ENCODE assay signal across 1 cellular context in the genomic region with DNA sequence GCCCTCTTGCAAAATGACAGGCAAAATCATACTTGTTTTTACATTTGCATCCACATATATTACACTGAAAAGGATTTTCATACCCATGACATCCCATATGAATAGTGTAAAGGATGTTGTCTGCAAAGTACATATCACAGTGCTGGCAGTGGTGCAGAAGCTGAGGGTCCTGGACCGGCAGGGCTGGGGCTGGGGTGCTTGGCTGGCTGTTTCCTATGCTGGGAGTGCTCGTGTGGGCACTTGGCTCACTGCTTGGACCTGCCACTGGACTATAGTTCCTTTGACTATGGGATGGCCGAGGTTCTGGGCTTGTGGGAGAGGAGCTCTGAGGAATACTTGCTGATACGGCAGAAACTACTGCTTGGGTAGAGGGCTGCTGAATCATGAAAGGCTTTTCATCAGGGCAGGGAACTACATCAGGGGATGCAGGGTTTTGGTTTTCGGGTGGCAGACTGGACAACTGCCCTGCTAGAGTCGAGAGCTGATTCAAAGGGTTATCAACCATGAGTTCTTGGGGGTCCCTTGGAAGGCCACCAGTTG.
A peak's percentile ranks its signal among the peaks of the same experiment; 100 is the strongest.
TF ChIP-seq lines count a peak whose summit lies in the region.

No MANE protein-coding gene starts in this region.

TF ChIP-seq in K562, 482 proteins besides CTCF, POLR2A, EP300 and RAD21:
- TF ChIP-seq C11orf30 (IDR thresholded peaks at IDR 0.05; ENCODE audit: low read depth): peak; percentile 64
- TF ChIP-seq POLR2H (tag; IDR thresholded peaks at IDR 0.05; ENCODE audit: low read depth): no peak
- TF ChIP-seq, protein P1, sequence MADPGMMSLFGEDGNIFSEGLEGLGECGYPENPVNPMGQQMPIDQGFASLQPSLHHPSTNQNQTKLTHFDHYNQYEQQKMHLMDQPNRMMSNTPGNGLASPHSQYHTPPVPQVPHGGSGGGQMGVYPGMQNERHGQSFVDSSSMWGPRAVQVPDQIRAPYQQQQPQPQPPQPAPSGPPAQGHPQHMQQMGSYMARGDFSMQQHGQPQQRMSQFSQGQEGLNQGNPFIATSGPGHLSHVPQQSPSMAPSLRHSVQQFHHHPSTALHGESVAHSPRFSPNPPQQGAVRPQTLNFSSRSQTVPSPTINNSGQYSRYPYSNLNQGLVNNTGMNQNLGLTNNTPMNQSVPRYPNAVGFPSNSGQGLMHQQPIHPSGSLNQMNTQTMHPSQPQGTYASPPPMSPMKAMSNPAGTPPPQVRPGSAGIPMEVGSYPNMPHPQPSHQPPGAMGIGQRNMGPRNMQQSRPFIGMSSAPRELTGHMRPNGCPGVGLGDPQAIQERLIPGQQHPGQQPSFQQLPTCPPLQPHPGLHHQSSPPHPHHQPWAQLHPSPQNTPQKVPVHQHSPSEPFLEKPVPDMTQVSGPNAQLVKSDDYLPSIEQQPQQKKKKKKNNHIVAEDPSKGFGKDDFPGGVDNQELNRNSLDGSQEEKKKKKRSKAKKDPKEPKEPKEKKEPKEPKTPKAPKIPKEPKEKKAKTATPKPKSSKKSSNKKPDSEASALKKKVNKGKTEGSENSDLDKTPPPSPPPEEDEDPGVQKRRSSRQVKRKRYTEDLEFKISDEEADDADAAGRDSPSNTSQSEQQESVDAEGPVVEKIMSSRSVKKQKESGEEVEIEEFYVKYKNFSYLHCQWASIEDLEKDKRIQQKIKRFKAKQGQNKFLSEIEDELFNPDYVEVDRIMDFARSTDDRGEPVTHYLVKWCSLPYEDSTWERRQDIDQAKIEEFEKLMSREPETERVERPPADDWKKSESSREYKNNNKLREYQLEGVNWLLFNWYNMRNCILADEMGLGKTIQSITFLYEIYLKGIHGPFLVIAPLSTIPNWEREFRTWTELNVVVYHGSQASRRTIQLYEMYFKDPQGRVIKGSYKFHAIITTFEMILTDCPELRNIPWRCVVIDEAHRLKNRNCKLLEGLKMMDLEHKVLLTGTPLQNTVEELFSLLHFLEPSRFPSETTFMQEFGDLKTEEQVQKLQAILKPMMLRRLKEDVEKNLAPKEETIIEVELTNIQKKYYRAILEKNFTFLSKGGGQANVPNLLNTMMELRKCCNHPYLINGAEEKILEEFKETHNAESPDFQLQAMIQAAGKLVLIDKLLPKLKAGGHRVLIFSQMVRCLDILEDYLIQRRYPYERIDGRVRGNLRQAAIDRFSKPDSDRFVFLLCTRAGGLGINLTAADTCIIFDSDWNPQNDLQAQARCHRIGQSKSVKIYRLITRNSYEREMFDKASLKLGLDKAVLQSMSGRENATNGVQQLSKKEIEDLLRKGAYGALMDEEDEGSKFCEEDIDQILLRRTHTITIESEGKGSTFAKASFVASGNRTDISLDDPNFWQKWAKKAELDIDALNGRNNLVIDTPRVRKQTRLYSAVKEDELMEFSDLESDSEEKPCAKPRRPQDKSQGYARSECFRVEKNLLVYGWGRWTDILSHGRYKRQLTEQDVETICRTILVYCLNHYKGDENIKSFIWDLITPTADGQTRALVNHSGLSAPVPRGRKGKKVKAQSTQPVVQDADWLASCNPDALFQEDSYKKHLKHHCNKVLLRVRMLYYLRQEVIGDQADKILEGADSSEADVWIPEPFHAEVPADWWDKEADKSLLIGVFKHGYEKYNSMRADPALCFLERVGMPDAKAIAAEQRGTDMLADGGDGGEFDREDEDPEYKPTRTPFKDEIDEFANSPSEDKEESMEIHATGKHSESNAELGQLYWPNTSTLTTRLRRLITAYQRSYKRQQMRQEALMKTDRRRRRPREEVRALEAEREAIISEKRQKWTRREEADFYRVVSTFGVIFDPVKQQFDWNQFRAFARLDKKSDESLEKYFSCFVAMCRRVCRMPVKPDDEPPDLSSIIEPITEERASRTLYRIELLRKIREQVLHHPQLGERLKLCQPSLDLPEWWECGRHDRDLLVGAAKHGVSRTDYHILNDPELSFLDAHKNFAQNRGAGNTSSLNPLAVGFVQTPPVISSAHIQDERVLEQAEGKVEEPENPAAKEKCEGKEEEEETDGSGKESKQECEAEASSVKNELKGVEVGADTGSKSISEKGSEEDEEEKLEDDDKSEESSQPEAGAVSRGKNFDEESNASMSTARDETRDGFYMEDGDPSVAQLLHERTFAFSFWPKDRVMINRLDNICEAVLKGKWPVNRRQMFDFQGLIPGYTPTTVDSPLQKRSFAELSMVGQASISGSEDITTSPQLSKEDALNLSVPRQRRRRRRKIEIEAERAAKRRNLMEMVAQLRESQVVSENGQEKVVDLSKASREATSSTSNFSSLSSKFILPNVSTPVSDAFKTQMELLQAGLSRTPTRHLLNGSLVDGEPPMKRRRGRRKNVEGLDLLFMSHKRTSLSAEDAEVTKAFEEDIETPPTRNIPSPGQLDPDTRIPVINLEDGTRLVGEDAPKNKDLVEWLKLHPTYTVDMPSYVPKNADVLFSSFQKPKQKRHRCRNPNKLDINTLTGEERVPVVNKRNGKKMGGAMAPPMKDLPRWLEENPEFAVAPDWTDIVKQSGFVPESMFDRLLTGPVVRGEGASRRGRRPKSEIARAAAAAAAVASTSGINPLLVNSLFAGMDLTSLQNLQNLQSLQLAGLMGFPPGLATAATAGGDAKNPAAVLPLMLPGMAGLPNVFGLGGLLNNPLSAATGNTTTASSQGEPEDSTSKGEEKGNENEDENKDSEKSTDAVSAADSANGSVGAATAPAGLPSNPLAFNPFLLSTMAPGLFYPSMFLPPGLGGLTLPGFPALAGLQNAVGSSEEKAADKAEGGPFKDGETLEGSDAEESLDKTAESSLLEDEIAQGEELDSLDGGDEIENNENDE (IDR thresholded peaks at IDR 0.05; ENCODE audit: low read depth, low read length): no peak
- no peak for TF ChIP-seq EGR1 (conservative IDR thresholded peaks at IDR 0.05)
- TF ChIP-seq, protein P2, sequence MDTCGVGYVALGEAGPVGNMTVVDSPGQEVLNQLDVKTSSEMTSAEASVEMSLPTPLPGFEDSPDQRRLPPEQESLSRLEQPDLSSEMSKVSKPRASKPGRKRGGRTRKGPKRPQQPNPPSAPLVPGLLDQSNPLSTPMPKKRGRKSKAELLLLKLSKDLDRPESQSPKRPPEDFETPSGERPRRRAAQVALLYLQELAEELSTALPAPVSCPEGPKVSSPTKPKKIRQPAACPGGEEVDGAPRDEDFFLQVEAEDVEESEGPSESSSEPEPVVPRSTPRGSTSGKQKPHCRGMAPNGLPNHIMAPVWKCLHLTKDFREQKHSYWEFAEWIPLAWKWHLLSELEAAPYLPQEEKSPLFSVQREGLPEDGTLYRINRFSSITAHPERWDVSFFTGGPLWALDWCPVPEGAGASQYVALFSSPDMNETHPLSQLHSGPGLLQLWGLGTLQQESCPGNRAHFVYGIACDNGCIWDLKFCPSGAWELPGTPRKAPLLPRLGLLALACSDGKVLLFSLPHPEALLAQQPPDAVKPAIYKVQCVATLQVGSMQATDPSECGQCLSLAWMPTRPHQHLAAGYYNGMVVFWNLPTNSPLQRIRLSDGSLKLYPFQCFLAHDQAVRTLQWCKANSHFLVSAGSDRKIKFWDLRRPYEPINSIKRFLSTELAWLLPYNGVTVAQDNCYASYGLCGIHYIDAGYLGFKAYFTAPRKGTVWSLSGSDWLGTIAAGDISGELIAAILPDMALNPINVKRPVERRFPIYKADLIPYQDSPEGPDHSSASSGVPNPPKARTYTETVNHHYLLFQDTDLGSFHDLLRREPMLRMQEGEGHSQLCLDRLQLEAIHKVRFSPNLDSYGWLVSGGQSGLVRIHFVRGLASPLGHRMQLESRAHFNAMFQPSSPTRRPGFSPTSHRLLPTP (IDR thresholded peaks at IDR 0.05; ENCODE audit: borderline replicate concordance, extremely low read depth, insufficient read length): no peak
- no peak for TF ChIP-seq TAL1 (IDR thresholded peaks at IDR 0.05)
- no peak for TF ChIP-seq CXXC5 (CRISPR knock-in tag; IDR thresholded peaks at IDR 0.05)
- peak; percentile 33; the same call in 1 of the 2 replicates for TF ChIP-seq MAFF (IDR thresholded peaks at IDR 0.05; ENCODE audit: low read length)
- TF ChIP-seq XRCC5 (IDR thresholded peaks at IDR 0.05; ENCODE audit: low read depth, low read length): no peak
- TF ChIP-seq, protein P3, sequence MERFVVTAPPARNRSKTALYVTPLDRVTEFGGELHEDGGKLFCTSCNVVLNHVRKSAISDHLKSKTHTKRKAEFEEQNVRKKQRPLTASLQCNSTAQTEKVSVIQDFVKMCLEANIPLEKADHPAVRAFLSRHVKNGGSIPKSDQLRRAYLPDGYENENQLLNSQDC (CRISPR knock-in tag; IDR thresholded peaks at IDR 0.05): no peak
- TF ChIP-seq ZNF282 (CRISPR knock-in tag; IDR thresholded peaks at IDR 0.05): no peak
- no peak for TF ChIP-seq SMAD4 (CRISPR knock-in tag; conservative IDR thresholded peaks at IDR 0.05)
- peak; percentile 44; the same call in 1 of the 2 replicates for TF ChIP-seq MAFK (IDR thresholded peaks at IDR 0.05; ENCODE audit: low read length)
- TF ChIP-seq ERF (CRISPR knock-in tag; IDR thresholded peaks at IDR 0.05): no peak
- TF ChIP-seq ZNF316 (IDR thresholded peaks at IDR 0.05): peak; percentile 72
- TF ChIP-seq NONO (IDR thresholded peaks at IDR 0.05; ENCODE audit: low read depth in 2 of 2, low read length in 1 of 2): no peak
- TF ChIP-seq, protein P4, sequence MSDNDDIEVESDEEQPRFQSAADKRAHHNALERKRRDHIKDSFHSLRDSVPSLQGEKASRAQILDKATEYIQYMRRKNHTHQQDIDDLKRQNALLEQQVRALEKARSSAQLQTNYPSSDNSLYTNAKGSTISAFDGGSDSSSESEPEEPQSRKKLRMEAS (CRISPR knock-in tag; IDR thresholded peaks at IDR 0.05): no peak
- TF ChIP-seq NBN (IDR thresholded peaks at IDR 0.05; ENCODE audit: low read depth): no peak
- TF ChIP-seq, protein P5, sequence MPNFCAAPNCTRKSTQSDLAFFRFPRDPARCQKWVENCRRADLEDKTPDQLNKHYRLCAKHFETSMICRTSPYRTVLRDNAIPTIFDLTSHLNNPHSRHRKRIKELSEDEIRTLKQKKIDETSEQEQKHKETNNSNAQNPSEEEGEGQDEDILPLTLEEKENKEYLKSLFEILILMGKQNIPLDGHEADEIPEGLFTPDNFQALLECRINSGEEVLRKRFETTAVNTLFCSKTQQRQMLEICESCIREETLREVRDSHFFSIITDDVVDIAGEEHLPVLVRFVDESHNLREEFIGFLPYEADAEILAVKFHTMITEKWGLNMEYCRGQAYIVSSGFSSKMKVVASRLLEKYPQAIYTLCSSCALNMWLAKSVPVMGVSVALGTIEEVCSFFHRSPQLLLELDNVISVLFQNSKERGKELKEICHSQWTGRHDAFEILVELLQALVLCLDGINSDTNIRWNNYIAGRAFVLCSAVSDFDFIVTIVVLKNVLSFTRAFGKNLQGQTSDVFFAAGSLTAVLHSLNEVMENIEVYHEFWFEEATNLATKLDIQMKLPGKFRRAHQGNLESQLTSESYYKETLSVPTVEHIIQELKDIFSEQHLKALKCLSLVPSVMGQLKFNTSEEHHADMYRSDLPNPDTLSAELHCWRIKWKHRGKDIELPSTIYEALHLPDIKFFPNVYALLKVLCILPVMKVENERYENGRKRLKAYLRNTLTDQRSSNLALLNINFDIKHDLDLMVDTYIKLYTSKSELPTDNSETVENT (CRISPR knock-in tag; IDR thresholded peaks at IDR 0.05): no peak
- TF ChIP-seq ZNF165 (CRISPR knock-in tag; IDR thresholded peaks at IDR 0.05; ENCODE audit: borderline replicate concordance): no peak
- no peak for TF ChIP-seq SRSF7 (optimal IDR thresholded peaks at IDR 0.05; ENCODE audit: low read depth, low read length)
- peak; percentile 33; the same call in 1 of the 2 replicates for TF ChIP-seq MAFG (tag; conservative IDR thresholded peaks at IDR 0.05)
- TF ChIP-seq KLF6 (CRISPR knock-in tag; IDR thresholded peaks at IDR 0.05; ENCODE audit: borderline replicate concordance): no peak
